ENCODE assay signal across 1 cellular context in the genomic region with DNA sequence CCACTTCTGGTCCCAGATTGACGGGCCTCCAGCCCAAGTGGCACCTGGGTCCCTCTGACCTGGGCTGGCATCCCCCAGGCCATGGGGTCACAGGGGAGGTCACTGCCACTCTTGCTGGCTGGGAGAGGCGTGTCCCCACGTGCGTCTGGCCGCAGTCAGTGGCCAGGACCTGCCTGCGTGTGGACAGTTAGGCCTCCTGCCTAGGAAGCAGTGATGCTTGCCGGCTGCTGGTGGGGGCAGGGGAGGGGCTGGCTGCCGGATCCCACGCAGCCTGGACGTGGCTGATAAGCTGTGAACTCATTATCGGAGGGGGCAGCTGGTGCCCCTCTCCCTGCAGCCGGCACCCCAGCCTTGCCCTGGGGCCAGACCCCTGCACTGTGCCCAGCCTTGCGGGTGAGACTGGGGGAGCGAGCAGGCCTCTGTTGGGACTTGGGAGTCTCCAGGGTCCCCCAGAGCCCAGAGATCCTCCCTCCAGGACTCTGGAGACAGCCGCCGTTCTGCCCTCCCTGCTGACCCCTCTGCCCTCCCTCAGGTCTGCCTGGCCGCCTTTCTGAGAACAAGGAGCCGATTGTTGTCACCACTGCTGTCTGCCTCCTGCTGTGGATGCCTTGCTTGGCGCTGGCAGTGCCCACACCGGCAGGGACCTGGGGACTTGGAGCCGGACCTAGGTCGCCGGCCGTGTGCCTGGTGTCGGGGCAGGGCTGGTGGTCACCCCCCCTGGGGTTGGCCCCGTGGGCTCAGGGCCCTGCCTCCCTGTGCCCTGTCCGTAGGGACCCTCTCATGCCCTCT.
TF ChIP-seq lines count a peak whose summit lies in the region.

No MANE protein-coding gene starts in this region.

TF ChIP-seq in HepG2, 621 proteins besides CTCF, POLR2A, EP300 and RAD21 (continued from another document and continues in another):
- TF ChIP-seq, protein P1, sequence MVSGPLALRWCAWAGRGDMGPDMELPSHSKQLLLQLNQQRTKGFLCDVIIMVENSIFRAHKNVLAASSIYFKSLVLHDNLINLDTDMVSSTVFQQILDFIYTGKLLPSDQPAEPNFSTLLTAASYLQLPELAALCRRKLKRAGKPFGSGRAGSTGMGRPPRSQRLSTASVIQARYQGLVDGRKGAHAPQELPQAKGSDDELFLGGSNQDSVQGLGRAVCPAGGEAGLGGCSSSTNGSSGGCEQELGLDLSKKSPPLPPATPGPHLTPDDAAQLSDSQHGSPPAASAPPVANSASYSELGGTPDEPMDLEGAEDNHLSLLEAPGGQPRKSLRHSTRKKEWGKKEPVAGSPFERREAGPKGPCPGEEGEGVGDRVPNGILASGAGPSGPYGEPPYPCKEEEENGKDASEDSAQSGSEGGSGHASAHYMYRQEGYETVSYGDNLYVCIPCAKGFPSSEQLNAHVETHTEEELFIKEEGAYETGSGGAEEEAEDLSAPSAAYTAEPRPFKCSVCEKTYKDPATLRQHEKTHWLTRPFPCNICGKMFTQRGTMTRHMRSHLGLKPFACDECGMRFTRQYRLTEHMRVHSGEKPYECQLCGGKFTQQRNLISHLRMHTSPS (CRISPR knock-in tag; IDR thresholded peaks at IDR 0.05; ENCODE audit: low read depth): peak; percentile 94
- TF ChIP-seq NR2F6 (IDR thresholded peaks at IDR 0.05): peak; percentile 19; the same call in 1 of the 2 replicates
- TF ChIP-seq NR2F6 (CRISPR knock-in tag; IDR thresholded peaks at IDR 0.05): peak; percentile 49; the same call in 1 of the 2 replicates
- TF ChIP-seq ZNF34 (CRISPR knock-in tag; IDR thresholded peaks at IDR 0.05; ENCODE audit: borderline replicate concordance): no peak
- TF ChIP-seq FOXK2 (IDR thresholded peaks at IDR 0.05): no peak
- TF ChIP-seq, protein P2, sequence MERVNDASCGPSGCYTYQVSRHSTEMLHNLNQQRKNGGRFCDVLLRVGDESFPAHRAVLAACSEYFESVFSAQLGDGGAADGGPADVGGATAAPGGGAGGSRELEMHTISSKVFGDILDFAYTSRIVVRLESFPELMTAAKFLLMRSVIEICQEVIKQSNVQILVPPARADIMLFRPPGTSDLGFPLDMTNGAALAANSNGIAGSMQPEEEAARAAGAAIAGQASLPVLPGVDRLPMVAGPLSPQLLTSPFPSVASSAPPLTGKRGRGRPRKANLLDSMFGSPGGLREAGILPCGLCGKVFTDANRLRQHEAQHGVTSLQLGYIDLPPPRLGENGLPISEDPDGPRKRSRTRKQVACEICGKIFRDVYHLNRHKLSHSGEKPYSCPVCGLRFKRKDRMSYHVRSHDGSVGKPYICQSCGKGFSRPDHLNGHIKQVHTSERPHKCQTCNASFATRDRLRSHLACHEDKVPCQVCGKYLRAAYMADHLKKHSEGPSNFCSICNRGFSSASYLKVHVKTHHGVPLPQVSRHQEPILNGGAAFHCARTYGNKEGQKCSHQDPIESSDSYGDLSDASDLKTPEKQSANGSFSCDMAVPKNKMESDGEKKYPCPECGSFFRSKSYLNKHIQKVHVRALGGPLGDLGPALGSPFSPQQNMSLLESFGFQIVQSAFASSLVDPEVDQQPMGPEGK (CRISPR knock-in tag; IDR thresholded peaks at IDR 0.05): peak; percentile 85
- TF ChIP-seq HOXA3 (CRISPR knock-in tag; IDR thresholded peaks at IDR 0.05): 0 out of 2 replicates have a peak, but pooled peaks have one; percentile 12
- no peak for TF ChIP-seq HOXA5 (CRISPR knock-in tag; IDR thresholded peaks at IDR 0.05)
- no peak for TF ChIP-seq TAF1 (CRISPR knock-in tag; IDR thresholded peaks at IDR 0.05)
- TF ChIP-seq, protein P3, sequence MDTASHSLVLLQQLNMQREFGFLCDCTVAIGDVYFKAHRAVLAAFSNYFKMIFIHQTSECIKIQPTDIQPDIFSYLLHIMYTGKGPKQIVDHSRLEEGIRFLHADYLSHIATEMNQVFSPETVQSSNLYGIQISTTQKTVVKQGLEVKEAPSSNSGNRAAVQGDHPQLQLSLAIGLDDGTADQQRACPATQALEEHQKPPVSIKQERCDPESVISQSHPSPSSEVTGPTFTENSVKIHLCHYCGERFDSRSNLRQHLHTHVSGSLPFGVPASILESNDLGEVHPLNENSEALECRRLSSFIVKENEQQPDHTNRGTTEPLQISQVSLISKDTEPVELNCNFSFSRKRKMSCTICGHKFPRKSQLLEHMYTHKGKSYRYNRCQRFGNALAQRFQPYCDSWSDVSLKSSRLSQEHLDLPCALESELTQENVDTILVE (CRISPR knock-in tag; IDR thresholded peaks at IDR 0.05): no peak
- TF ChIP-seq TOE1 (CRISPR knock-in tag; IDR thresholded peaks at IDR 0.05): no peak
- TF ChIP-seq, protein P4, sequence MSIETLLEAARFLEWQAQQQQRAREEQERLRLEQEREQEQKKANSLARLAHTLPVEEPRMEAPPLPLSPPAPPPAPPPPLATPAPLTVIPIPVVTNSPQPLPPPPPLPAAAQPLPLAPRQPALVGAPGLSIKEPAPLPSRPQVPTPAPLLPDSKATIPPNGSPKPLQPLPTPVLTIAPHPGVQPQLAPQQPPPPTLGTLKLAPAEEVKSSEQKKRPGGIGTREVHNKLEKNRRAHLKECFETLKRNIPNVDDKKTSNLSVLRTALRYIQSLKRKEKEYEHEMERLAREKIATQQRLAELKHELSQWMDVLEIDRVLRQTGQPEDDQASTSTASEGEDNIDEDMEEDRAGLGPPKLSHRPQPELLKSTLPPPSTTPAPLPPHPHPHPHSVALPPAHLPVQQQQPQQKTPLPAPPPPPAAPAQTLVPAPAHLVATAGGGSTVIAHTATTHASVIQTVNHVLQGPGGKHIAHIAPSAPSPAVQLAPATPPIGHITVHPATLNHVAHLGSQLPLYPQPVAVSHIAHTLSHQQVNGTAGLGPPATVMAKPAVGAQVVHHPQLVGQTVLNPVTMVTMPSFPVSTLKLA (IDR thresholded peaks at IDR 0.05): no peak
- TF ChIP-seq, protein P5, sequence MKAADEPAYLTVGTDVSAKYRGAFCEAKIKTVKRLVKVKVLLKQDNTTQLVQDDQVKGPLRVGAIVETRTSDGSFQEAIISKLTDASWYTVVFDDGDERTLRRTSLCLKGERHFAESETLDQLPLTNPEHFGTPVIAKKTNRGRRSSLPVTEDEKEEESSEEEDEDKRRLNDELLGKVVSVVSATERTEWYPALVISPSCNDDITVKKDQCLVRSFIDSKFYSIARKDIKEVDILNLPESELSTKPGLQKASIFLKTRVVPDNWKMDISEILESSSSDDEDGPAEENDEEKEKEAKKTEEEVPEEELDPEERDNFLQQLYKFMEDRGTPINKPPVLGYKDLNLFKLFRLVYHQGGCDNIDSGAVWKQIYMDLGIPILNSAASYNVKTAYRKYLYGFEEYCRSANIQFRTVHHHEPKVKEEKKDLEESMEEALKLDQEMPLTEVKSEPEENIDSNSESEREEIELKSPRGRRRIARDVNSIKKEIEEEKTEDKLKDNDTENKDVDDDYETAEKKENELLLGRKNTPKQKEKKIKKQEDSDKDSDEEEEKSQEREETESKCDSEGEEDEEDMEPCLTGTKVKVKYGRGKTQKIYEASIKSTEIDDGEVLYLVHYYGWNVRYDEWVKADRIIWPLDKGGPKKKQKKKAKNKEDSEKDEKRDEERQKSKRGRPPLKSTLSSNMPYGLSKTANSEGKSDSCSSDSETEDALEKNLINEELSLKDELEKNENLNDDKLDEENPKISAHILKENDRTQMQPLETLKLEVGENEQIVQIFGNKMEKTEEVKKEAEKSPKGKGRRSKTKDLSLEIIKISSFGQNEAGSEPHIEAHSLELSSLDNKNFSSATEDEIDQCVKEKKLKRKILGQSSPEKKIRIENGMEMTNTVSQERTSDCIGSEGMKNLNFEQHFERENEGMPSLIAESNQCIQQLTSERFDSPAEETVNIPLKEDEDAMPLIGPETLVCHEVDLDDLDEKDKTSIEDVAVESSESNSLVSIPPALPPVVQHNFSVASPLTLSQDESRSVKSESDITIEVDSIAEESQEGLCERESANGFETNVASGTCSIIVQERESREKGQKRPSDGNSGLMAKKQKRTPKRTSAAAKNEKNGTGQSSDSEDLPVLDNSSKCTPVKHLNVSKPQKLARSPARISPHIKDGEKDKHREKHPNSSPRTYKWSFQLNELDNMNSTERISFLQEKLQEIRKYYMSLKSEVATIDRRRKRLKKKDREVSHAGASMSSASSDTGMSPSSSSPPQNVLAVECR (CRISPR knock-in tag; IDR thresholded peaks at IDR 0.05; ENCODE audit: borderline replicate concordance): peak; percentile 31; the same call in 1 of the 2 replicates
- TF ChIP-seq SRF (IDR thresholded peaks at IDR 0.05; ENCODE audit: low read depth, low read length): no peak
- no peak for TF ChIP-seq SIN3A (IDR thresholded peaks at IDR 0.05; ENCODE audit: borderline replicate concordance, low read depth, low read length)
- no peak for TF ChIP-seq ZNF749 (CRISPR knock-in tag; IDR thresholded peaks at IDR 0.05; ENCODE audit: borderline replicate concordance)
- TF ChIP-seq, protein P6, sequence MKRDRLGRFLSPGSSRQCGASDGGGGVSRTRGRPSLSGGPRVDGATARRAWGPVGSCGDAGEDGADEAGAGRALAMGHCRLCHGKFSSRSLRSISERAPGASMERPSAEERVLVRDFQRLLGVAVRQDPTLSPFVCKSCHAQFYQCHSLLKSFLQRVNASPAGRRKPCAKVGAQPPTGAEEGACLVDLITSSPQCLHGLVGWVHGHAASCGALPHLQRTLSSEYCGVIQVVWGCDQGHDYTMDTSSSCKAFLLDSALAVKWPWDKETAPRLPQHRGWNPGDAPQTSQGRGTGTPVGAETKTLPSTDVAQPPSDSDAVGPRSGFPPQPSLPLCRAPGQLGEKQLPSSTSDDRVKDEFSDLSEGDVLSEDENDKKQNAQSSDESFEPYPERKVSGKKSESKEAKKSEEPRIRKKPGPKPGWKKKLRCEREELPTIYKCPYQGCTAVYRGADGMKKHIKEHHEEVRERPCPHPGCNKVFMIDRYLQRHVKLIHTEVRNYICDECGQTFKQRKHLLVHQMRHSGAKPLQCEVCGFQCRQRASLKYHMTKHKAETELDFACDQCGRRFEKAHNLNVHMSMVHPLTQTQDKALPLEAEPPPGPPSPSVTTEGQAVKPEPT (CRISPR knock-in tag; IDR thresholded peaks at IDR 0.05; ENCODE audit: low read depth): no peak
- TF ChIP-seq, protein P7, sequence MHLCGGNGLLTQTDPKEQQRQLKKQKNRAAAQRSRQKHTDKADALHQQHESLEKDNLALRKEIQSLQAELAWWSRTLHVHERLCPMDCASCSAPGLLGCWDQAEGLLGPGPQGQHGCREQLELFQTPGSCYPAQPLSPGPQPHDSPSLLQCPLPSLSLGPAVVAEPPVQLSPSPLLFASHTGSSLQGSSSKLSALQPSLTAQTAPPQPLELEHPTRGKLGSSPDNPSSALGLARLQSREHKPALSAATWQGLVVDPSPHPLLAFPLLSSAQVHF (CRISPR knock-in tag; IDR thresholded peaks at IDR 0.05): no peak
- TF ChIP-seq, protein P8, sequence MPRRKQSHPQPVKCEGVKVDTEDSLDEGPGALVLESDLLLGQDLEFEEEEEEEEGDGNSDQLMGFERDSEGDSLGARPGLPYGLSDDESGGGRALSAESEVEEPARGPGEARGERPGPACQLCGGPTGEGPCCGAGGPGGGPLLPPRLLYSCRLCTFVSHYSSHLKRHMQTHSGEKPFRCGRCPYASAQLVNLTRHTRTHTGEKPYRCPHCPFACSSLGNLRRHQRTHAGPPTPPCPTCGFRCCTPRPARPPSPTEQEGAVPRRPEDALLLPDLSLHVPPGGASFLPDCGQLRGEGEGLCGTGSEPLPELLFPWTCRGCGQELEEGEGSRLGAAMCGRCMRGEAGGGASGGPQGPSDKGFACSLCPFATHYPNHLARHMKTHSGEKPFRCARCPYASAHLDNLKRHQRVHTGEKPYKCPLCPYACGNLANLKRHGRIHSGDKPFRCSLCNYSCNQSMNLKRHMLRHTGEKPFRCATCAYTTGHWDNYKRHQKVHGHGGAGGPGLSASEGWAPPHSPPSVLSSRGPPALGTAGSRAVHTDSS (CRISPR knock-in tag; conservative IDR thresholded peaks at IDR 0.05): no peak
- no peak for TF ChIP-seq SMAD9 (CRISPR knock-in tag; IDR thresholded peaks at IDR 0.05)
- TF ChIP-seq ZNF136 (CRISPR knock-in tag; IDR thresholded peaks at IDR 0.05; ENCODE audit: low read depth): no peak
- no peak for TF ChIP-seq CBX2 (IDR thresholded peaks at IDR 0.05; ENCODE audit: low read depth, low read length)
- TF ChIP-seq CBX2 (CRISPR knock-in tag; IDR thresholded peaks at IDR 0.05; ENCODE audit: low read depth): no peak
- TF ChIP-seq, protein P9, sequence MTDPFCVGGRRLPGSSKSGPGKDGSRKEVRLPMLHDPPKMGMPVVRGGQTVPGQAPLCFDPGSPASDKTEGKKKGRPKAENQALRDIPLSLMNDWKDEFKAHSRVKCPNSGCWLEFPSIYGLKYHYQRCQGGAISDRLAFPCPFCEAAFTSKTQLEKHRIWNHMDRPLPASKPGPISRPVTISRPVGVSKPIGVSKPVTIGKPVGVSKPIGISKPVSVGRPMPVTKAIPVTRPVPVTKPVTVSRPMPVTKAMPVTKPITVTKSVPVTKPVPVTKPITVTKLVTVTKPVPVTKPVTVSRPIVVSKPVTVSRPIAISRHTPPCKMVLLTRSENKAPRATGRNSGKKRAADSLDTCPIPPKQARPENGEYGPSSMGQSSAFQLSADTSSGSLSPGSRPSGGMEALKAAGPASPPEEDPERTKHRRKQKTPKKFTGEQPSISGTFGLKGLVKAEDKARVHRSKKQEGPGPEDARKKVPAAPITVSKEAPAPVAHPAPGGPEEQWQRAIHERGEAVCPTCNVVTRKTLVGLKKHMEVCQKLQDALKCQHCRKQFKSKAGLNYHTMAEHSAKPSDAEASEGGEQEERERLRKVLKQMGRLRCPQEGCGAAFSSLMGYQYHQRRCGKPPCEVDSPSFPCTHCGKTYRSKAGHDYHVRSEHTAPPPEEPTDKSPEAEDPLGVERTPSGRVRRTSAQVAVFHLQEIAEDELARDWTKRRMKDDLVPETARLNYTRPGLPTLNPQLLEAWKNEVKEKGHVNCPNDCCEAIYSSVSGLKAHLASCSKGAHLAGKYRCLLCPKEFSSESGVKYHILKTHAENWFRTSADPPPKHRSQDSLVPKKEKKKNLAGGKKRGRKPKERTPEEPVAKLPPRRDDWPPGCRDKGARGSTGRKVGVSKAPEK (CRISPR knock-in tag; IDR thresholded peaks at IDR 0.05; ENCODE audit: borderline replicate concordance): no peak
- no peak for TF ChIP-seq ZNF777 (CRISPR knock-in tag; IDR thresholded peaks at IDR 0.05)
- no peak for TF ChIP-seq GABPA (IDR thresholded peaks at IDR 0.05; ENCODE audit: low read depth, low read length)
- no peak for TF ChIP-seq GABPA (CRISPR knock-in tag; IDR thresholded peaks at IDR 0.05; ENCODE audit: low read depth)
- TF ChIP-seq MED8 (CRISPR knock-in tag; IDR thresholded peaks at IDR 0.05; ENCODE audit: insufficient replicate concordance): no peak
- TF ChIP-seq NCOA2 (CRISPR knock-in tag; IDR thresholded peaks at IDR 0.05): no peak
- TF ChIP-seq, protein P10, sequence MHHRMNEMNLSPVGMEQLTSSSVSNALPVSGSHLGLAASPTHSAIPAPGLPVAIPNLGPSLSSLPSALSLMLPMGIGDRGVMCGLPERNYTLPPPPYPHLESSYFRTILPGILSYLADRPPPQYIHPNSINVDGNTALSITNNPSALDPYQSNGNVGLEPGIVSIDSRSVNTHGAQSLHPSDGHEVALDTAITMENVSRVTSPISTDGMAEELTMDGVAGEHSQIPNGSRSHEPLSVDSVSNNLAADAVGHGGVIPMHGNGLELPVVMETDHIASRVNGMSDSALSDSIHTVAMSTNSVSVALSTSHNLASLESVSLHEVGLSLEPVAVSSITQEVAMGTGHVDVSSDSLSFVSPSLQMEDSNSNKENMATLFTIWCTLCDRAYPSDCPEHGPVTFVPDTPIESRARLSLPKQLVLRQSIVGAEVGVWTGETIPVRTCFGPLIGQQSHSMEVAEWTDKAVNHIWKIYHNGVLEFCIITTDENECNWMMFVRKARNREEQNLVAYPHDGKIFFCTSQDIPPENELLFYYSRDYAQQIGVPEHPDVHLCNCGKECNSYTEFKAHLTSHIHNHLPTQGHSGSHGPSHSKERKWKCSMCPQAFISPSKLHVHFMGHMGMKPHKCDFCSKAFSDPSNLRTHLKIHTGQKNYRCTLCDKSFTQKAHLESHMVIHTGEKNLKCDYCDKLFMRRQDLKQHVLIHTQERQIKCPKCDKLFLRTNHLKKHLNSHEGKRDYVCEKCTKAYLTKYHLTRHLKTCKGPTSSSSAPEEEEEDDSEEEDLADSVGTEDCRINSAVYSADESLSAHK (CRISPR knock-in tag; IDR thresholded peaks at IDR 0.05; ENCODE audit: borderline replicate concordance): no peak
- no peak for TF ChIP-seq ONECUT2 (CRISPR knock-in tag; IDR thresholded peaks at IDR 0.05)
